ENCODE assay signal across 15 cellular contexts in genomic region chr1:199948587-199949280, GRCh38.
DNase-seq lines count a peak whose midpoint lies in the region; ATAC-seq, FAIRE-seq and TF ChIP-seq lines count a peak whose summit lies in the region.
"Had no signal": no experiment of that assay in that cellular context is flagged by ENCODE, and none has a peak within 500 bp of the region (broad histone marks: within the 10 kb centered on the region; RNA-seq: fewer than 3 reads in every experiment).

No MANE protein-coding gene starts in this region.

- no peak overlapping the region for H3K18ac ChIP-seq in trophoblast cell (ENCODE audit: low read length)

- POLR2A ChIA-PET in CD4-positive, alpha-beta memory T cell (lab: Charles Lee; ENCODE audit: partially characterized antibody) = no interaction called here

- no peak overlapping the region for H3K27ac Mint-ChIP-seq in CD4-positive, alpha-beta memory T cell
- H3K27ac Mint-ChIP-seq: activated naive CD8-positive, alpha-beta T cell; immature natural killer cell; naive thymus-derived CD8-positive, alpha-beta T cell had no signal

- no peaks in the 10 kb centered on the region for H3K4me1 ChIP-seq in trophoblast cell (ENCODE audit: control insufficient read depth in 1 of 2, insufficient read depth in 2 of 2, low read length in 2 of 2)
- H3K4me1 ChIP-seq in CD4-positive, alpha-beta memory T cell (ENCODE audit: insufficient read depth, low read length) = no peaks in the 10 kb centered on the region

- peak; percentile 47 for DNase-seq in NCI-H748 (lab: John Stamatoyannopoulos, UW; ENCODE audit: unreplicated experiment)
- no peak for DNase-seq in NCI-H748 treated with DMSO at 0.1 percent for 48 hours (lab: John Stamatoyannopoulos, UW)
- peak in 1 of 2 donors; percentile 45 for DNase-seq in trophoblast cell
- DNase-seq in CD4-positive, alpha-beta memory T cell = no peak
- DNase-seq in RCC 7860 (ENCODE audit: low spot score) = no peak
- DNase-seq: activated CD4-positive, alpha-beta T cell treated with anti-CD3 and anti-CD28 coated beads, Interleukin-2, amount 50 U/mL, for 1 hour; immature natural killer cell; naive thymus-derived CD8-positive, alpha-beta T cell; NCI-H1092; SHP77 treated with DMSO at 0.1 percent for 48 hours; stimulated activated CD8-positive, alpha-beta memory T cell treated with anti-CD3 and anti-CD28 coated beads, Interleukin-4, amount 100 ng/mL, for 48 hours had no signal

- H2AFZ ChIP-seq in trophoblast cell (ENCODE audit: insufficient read depth, low read length, poor library complexity) = peak overlapping the region; percentile 25

- H3K79me2 ChIP-seq in trophoblast cell (ENCODE audit: control insufficient read depth, insufficient read depth, low read length, poor library complexity) = no peaks in the 10 kb centered on the region

- H2BK5ac ChIP-seq in trophoblast cell (ENCODE audit: low read depth, low read length, poor library complexity) = no peak overlapping the region

- H4K12ac ChIP-seq in trophoblast cell (ENCODE audit: low read depth, low read length) = peak overlapping the region; percentile 72

- no peak for TF ChIP-seq EP300 in Ishikawa (IDR thresholded peaks at IDR 0.05; ENCODE audit: borderline replicate concordance)

- WGBS in trophoblast cell (ENCODE audit: extremely low coverage, insufficient coverage, insufficient read length) = no CpG with 5 or more reads among the region's 5 CpGs

- no peak overlapping the region for H3K4me3 Mint-ChIP-seq in CD4-positive, alpha-beta memory T cell
- H3K4me3 Mint-ChIP-seq: activated naive CD8-positive, alpha-beta T cell; immature natural killer cell; naive thymus-derived CD8-positive, alpha-beta T cell had no signal

- no peaks in the 10 kb centered on the region for H3K9me3 ChIP-seq in trophoblast cell (ENCODE audit: insufficient read depth, low read depth, low read length)
- no peaks in the 10 kb centered on the region for H3K9me3 ChIP-seq in CD4-positive, alpha-beta memory T cell (ENCODE audit: control insufficient read depth in 1 of 2, low read length in 2 of 2)

- H2BK120ac ChIP-seq in trophoblast cell (ENCODE audit: insufficient read depth, low read length, poor library complexity) = no peak overlapping the region

- CTCF ChIA-PET in CD4-positive, alpha-beta memory T cell (lab: Charles Lee; ENCODE audit: partially characterized antibody) = no interaction called here

- H4K91ac ChIP-seq in trophoblast cell (ENCODE audit: low read depth, low read length) = no peak overlapping the region

- H3K4me2 ChIP-seq in trophoblast cell (ENCODE audit: low read length) = no peak overlapping the region

- H3K36me3 ChIP-seq in trophoblast cell (ENCODE audit: control insufficient read depth in 1 of 2, insufficient read depth in 2 of 2, low read length in 2 of 2) = no peaks in the 10 kb centered on the region
- no peaks in the 10 kb centered on the region for H3K36me3 ChIP-seq in CD4-positive, alpha-beta memory T cell (ENCODE audit: insufficient read depth, low read length)

- H3K4ac ChIP-seq in trophoblast cell (ENCODE audit: low read depth, low read length) = no peak overlapping the region

- no peak overlapping the region for H4K8ac ChIP-seq in trophoblast cell (ENCODE audit: low read depth, low read length)

- H3K27me3 ChIP-seq in trophoblast cell (ENCODE audit: insufficient read depth, low read length) = no peaks in the 10 kb centered on the region
- H3K27me3 ChIP-seq in CD4-positive, alpha-beta memory T cell (ENCODE audit: insufficient read depth, low read length) = no peaks in the 10 kb centered on the region

- peaks cover 3 to 8% of the 10 kb centered on the region in 2 donors for H3K27me3 Mint-ChIP-seq in CD4-positive, alpha-beta memory T cell

- H3K4me3 ChIP-seq in trophoblast cell (ENCODE audit: low read depth, low read length) = no peak overlapping the region
- H3K4me3 ChIP-seq in CD4-positive, alpha-beta memory T cell (ENCODE audit: low read length in 2 of 2) = no peak overlapping the region

- intact Hi-C loops in CD4-positive, alpha-beta memory T cell (cut with micrococcal nuclease) = no loop called here

- H3K36me3 Mint-ChIP-seq in CD4-positive, alpha-beta memory T cell = no peaks in the 10 kb centered on the region
- H3K36me3 Mint-ChIP-seq: activated naive CD8-positive, alpha-beta T cell; immature natural killer cell; naive thymus-derived CD8-positive, alpha-beta T cell had no signal

- no peak overlapping the region for H2AK5ac ChIP-seq in trophoblast cell (ENCODE audit: low read length)

- H3K27ac ChIP-seq in trophoblast cell (ENCODE audit: low read depth, low read length) = no peak overlapping the region
- no peak overlapping the region for H3K27ac ChIP-seq in CD4-positive, alpha-beta memory T cell (ENCODE audit: low read depth, low read length)

- H3K4me1 Mint-ChIP-seq in CD4-positive, alpha-beta memory T cell = peaks cover 0 to 1% (median 0%) of the 10 kb centered on the region in 4 donors
- H3K4me1 Mint-ChIP-seq: immature natural killer cell; naive thymus-derived CD8-positive, alpha-beta T cell had no signal

- no peak overlapping the region for H2BK12ac ChIP-seq in trophoblast cell (ENCODE audit: low read length)

- no peaks in the 10 kb centered on the region for H3K79me1 ChIP-seq in trophoblast cell (ENCODE audit: low read length)

- no peak for TF ChIP-seq RAD21 in Ishikawa (IDR thresholded peaks at IDR 0.05; ENCODE audit: low read depth)

- no peak overlapping the region for H3K14ac ChIP-seq in trophoblast cell (ENCODE audit: low read length)

- H3K23ac ChIP-seq in trophoblast cell (ENCODE audit: low read length) = no peak overlapping the region

- H3K9me3 Mint-ChIP-seq in CD4-positive, alpha-beta memory T cell = peaks cover 0 to 2% (median 0%) of the 10 kb centered on the region in 8 donors
- H3K9me3 Mint-ChIP-seq: immature natural killer cell; naive thymus-derived CD8-positive, alpha-beta T cell had no signal

- ATAC-seq in SK-N-SH treated with all-trans-retinoic acid at 6 μM for 48 hours = peak; percentile 44; the same call in 2 of the 3 replicates
- ATAC-seq in HG03025 (IDR thresholded peaks at IDR 0.05; ENCODE audit: low FRiP score, unreplicated experiment) = no peak
- ATAC-seq: naive thymus-derived CD8-positive, alpha-beta T cell had no signal

- no peak overlapping the region for H3K9ac ChIP-seq in trophoblast cell (ENCODE audit: low read length)

- no peak for FAIRE-seq in RCC 7860 (lab: Jason Lieb, UNC)

TF ChIP-seq in Ishikawa, 13 proteins besides CTCF, POLR2A, EP300 and RAD21:
- TF ChIP-seq TEAD4 (IDR thresholded peaks at IDR 0.05) = no peak
- peak; percentile 56 for TF ChIP-seq USF1 (IDR thresholded peaks at IDR 0.05)

TF ChIP-seq in SK-N-SH treated with all-trans-retinoic acid at 6 μM for 48 hours, 23 proteins besides CTCF, POLR2A, EP300 and RAD21 (continues in another document):
- TF ChIP-seq ZNF70 (CRISPR knock-in tag; IDR thresholded peaks at IDR 0.05) (no peak), TSHZ2 (CRISPR knock-in tag; IDR thresholded peaks at IDR 0.05) (no peak), ESRRG (CRISPR knock-in tag; IDR thresholded peaks at IDR 0.05) (no peak), ZNF565 (CRISPR knock-in tag; conservative IDR thresholded peaks at IDR 0.05; ENCODE audit: low read depth) (no peak), GLIS3 (CRISPR knock-in tag; IDR thresholded peaks at IDR 0.05) (no peak), SNAI2 (CRISPR knock-in tag; IDR thresholded peaks at IDR 0.05) (no peak), ZFP30 (CRISPR knock-in tag; IDR thresholded peaks at IDR 0.05) (no peak), ZFP3 (CRISPR knock-in tag; IDR thresholded peaks at IDR 0.05) (no peak), ISL1 (CRISPR knock-in tag; IDR thresholded peaks at IDR 0.05) (no peak), RARB (CRISPR knock-in tag; IDR thresholded peaks at IDR 0.05) (no peak), PPARA (CRISPR knock-in tag; IDR thresholded peaks at IDR 0.05; ENCODE audit: borderline replicate concordance) (no peak), ZC3H10 (CRISPR knock-in tag; IDR thresholded peaks at IDR 0.05) (no peak), TOX (CRISPR knock-in tag; IDR thresholded peaks at IDR 0.05; ENCODE audit: borderline replicate concordance) (no peak), ARNTL (CRISPR knock-in tag; IDR thresholded peaks at IDR 0.05; ENCODE audit: borderline replicate concordance, low read depth) (no peak), POU6F1 (CRISPR knock-in tag; IDR thresholded peaks at IDR 0.05; ENCODE audit: borderline replicate concordance, low read depth) (no peak)
